ENCODE assay signal across 23 cellular contexts in genomic region chr2:196244966-196245365, GRCh38.
DNase-seq lines count a peak whose midpoint lies in the region; ATAC-seq and TF ChIP-seq lines count a peak whose summit lies in the region.
"Had no signal": no experiment of that assay in that cellular context is flagged by ENCODE, and none has a peak within 500 bp of the region (broad histone marks: within the 10 kb centered on the region; RNA-seq: fewer than 3 reads in every experiment).

No MANE protein-coding gene starts in this region.

- intact Hi-C loops in natural killer cell (cut with micrococcal nuclease) (loop anchor here (5.0 kb wide), 2 partner anchors 32 to 588 kb away; partner anchors contain the start of gene SLC39A10), mammary epithelial cell (cut with micrococcal nuclease) (no loop called here)

- no peaks in the 10 kb centered on the region for H4K20me1 ChIP-seq in mammary epithelial cell (ENCODE audit: insufficient read depth, low read length)

- no peak overlapping the region for H3K4me3 Mint-ChIP-seq in natural killer cell treated with Interleukin-12 subunit alpha and Interleukin-12 subunit beta and Interleukin-15 and Interleukin-18, amount 100 ng/mL, for 72 hours
- no peak overlapping the region for H3K4me3 Mint-ChIP-seq in natural killer cell
- H3K4me3 Mint-ChIP-seq: activated CD4-positive, alpha-beta T cell treated with anti-CD3 and anti-CD28 coated beads for 36 hours had no signal

- H3K4me1 ChIP-seq in mammary epithelial cell (ENCODE audit: insufficient read depth, low read length) (peaks cover 27% of the 10 kb centered on the region), mesodermal cell (ENCODE audit: control insufficient read depth, insufficient read depth, low read length, poor library complexity, severe bottlenecking) (peaks cover 51% of the 10 kb centered on the region), mesendoderm (ENCODE audit: control insufficient read depth, low read depth, low read length) (no peaks in the 10 kb centered on the region)
- H3K4me1 ChIP-seq: right lobe of liver had no signal

- H3K9me3 Mint-ChIP-seq in natural killer cell treated with Interleukin-12 subunit alpha and Interleukin-12 subunit beta and Interleukin-15 and Interleukin-18, amount 100 ng/mL, for 72 hours: peaks cover 2% of the 10 kb centered on the region
- peaks cover 0 to 4% of the 10 kb centered on the region in 2 donors for H3K9me3 Mint-ChIP-seq in natural killer cell

- no peak overlapping the region for H4K5ac ChIP-seq in mesendoderm (ENCODE audit: low read length)

- BruUV-seq in mammary epithelial cell (replicated peaks; lab: Mats Ljungman, UMichigan): no TSS peak

- no peak overlapping the region for H3K18ac ChIP-seq in mesendoderm (ENCODE audit: low read length)

- H3K4me3 ChIP-seq in mammary epithelial cell (replicated peaks in 1 of 3; ENCODE audit: insufficient read depth in 1 of 3, low read depth in 2 of 3, low read length in 3 of 3) (no peak overlapping the region), mesodermal cell (ENCODE audit: extremely low read depth, insufficient read depth, low read length, poor library complexity, severe bottlenecking) (no peak overlapping the region), mesendoderm (ENCODE audit: low read length) (no peak overlapping the region)
- H3K4me3 ChIP-seq: left ventricle myocardium inferior, pancreas, right lobe of liver, upper lobe of right lung had no signal

- no peak overlapping the region for H2BK5ac ChIP-seq in mesendoderm (ENCODE audit: low read length)

- peak overlapping the region; percentile 10 to 32 for H3K27ac Mint-ChIP-seq in natural killer cell treated with Interleukin-12 subunit alpha and Interleukin-12 subunit beta and Interleukin-15 and Interleukin-18, amount 100 ng/mL, for 72 hours
- H3K27ac Mint-ChIP-seq in natural killer cell: peak overlapping the region in 1 of 2 donors; percentile 4
- H3K27ac Mint-ChIP-seq: activated CD4-positive, alpha-beta T cell treated with anti-CD3 and anti-CD28 coated beads for 36 hours had no signal

- H3K56ac ChIP-seq in mesendoderm (ENCODE audit: low read length): no peak overlapping the region

- no peak for ATAC-seq in natural killer cell treated with Interleukin-12 subunit alpha and Interleukin-12 subunit beta and Interleukin-15 and Interleukin-18, amount 100 ng/mL, for 72 hours
- no peak for ATAC-seq in natural killer cell
- ATAC-seq in GM19351 (IDR thresholded peaks at IDR 0.05; ENCODE audit: unreplicated experiment): no peak
- ATAC-seq: activated CD4-positive, alpha-beta T cell treated with anti-CD3 and anti-CD28 coated beads for 36 hours; esophagus mucosa; pancreas; right lobe of liver; upper lobe of right lung had no signal

- no peak overlapping the region for H2AFZ ChIP-seq in mammary epithelial cell (ENCODE audit: low read depth, low read length)

- H3K9me3 ChIP-seq in mammary epithelial cell (replicated peaks; ENCODE audit: insufficient read depth, low read length): no peaks in the 10 kb centered on the region
- no peaks in the 10 kb centered on the region for H3K9me3 ChIP-seq in mesodermal cell (ENCODE audit: control insufficient read depth, low read length)
- H3K9me3 ChIP-seq: left ventricle myocardium inferior, pancreas, right lobe of liver, upper lobe of right lung had no signal

- no peak overlapping the region for H2AK5ac ChIP-seq in mesendoderm (ENCODE audit: low read length)

- no peak overlapping the region for H3K23ac ChIP-seq in mesendoderm (ENCODE audit: low read length)

- H3K27ac ChIP-seq in mammary epithelial cell (ENCODE audit: insufficient read depth, low read depth, low read length): no peak overlapping the region
- H3K27ac ChIP-seq in mesodermal cell (ENCODE audit: low read depth, low read length, severe bottlenecking): peak overlapping the region; percentile 29
- no peak overlapping the region for H3K27ac ChIP-seq in mesendoderm (ENCODE audit: low read depth, low read length)
- H3K27ac ChIP-seq: KMS-11, pancreas, right lobe of liver, RWPE1, upper lobe of right lung had no signal

- H3K9ac ChIP-seq in mammary epithelial cell (ENCODE audit: insufficient read depth, low read length): no peak overlapping the region
- no peak overlapping the region for H3K9ac ChIP-seq in mesendoderm (ENCODE audit: low read length)
- H3K9ac ChIP-seq: KMS-11 had no signal

- H3K4ac ChIP-seq in mesendoderm (ENCODE audit: low read depth, low read length): no peak overlapping the region

- H3K36me3 Mint-ChIP-seq in natural killer cell treated with Interleukin-12 subunit alpha and Interleukin-12 subunit beta and Interleukin-15 and Interleukin-18, amount 100 ng/mL, for 72 hours: no peaks in the 10 kb centered on the region
- H3K36me3 Mint-ChIP-seq in natural killer cell: no peaks in the 10 kb centered on the region

- no peaks in the 10 kb centered on the region for H3K79me1 ChIP-seq in mesendoderm (ENCODE audit: low read length)

- no peak overlapping the region for H4K8ac ChIP-seq in mesendoderm (ENCODE audit: low read depth, low read length)

- no peak overlapping the region for H2BK120ac ChIP-seq in mesendoderm (ENCODE audit: low read depth, low read length)

- dilution Hi-C loops in mammary epithelial cell (cut with HindIII; ENCODE audit: low sequenced_read_pairs): no loop called here

- no peak overlapping the region for H2BK15ac ChIP-seq in mesendoderm (replicated peaks; ENCODE audit: low read depth)

- no peaks in the 10 kb centered on the region for H3K36me3 ChIP-seq in mammary epithelial cell (ENCODE audit: insufficient read depth, low read length)
- no peaks in the 10 kb centered on the region for H3K36me3 ChIP-seq in mesodermal cell (ENCODE audit: control insufficient read depth, insufficient read depth, low read length)
- no peaks in the 10 kb centered on the region for H3K36me3 ChIP-seq in mesendoderm (ENCODE audit: control insufficient read depth, insufficient read depth, low read length)
- H3K36me3 ChIP-seq: pancreas, right lobe of liver, upper lobe of right lung had no signal

- peaks cover 56 to 59% of the 10 kb centered on the region in 2 donors for H3K4me1 Mint-ChIP-seq in natural killer cell treated with Interleukin-12 subunit alpha and Interleukin-12 subunit beta and Interleukin-15 and Interleukin-18, amount 100 ng/mL, for 72 hours (ENCODE audit: low read depth in 2 of 2)
- H3K4me1 Mint-ChIP-seq in natural killer cell: peaks cover 40 to 65% of the 10 kb centered on the region in 2 donors

- no peaks in the 10 kb centered on the region for H3K27me3 ChIP-seq in mammary epithelial cell (ENCODE audit: insufficient read depth, low read length)
- no peaks in the 10 kb centered on the region for H3K27me3 ChIP-seq in mesendoderm (ENCODE audit: insufficient read depth, low read length, poor library complexity)
- H3K27me3 ChIP-seq: pancreas, right lobe of liver, upper lobe of right lung had no signal

- H3K27me3 Mint-ChIP-seq in natural killer cell treated with Interleukin-12 subunit alpha and Interleukin-12 subunit beta and Interleukin-15 and Interleukin-18, amount 100 ng/mL, for 72 hours: no peaks in the 10 kb centered on the region
- no peaks in the 10 kb centered on the region for H3K27me3 Mint-ChIP-seq in natural killer cell (ENCODE audit: low read depth in 2 of 2)
- H3K27me3 Mint-ChIP-seq: activated CD4-positive, alpha-beta T cell treated with anti-CD3 and anti-CD28 coated beads for 36 hours had no signal

- H3K4me2 ChIP-seq in mammary epithelial cell (ENCODE audit: insufficient read depth, low read depth, low read length): no peak overlapping the region
- no peak overlapping the region for H3K4me2 ChIP-seq in mesendoderm (ENCODE audit: low read length)
- H3K4me2 ChIP-seq: KMS-11 had no signal

- WGBS in mammary epithelial cell (ENCODE audit: low coverage, missing lambda C conversion rate): 92% methylated on average over 4 of the region's 4 CpGs
- 98% methylated on average over 4 of the region's 4 CpGs; no CpG with 5 or more reads in 1 of the 2 experiments for WGBS in mesodermal cell (ENCODE audit: insufficient coverage in 2 of 2), 2 experiments
- WGBS in mesendoderm (ENCODE audit: extremely low coverage, insufficient coverage, low lambda C conversion rate): no CpG with 5 or more reads among the region's 4 CpGs

- CTCF ChIA-PET in mammary epithelial cell (lab: Charles Lee; ENCODE audit: low non-redundant PET): no interaction called here

- TF ChIP-seq CTCF in natural killer cell (IDR thresholded peaks at IDR 0.05): no peak
- no peak for TF ChIP-seq CTCF in mammary epithelial cell (conservative IDR thresholded peaks at IDR 0.05 in 1 of 2, IDR thresholded peaks at IDR 0.05 in 1 of 2; ENCODE audit: extremely low read depth in 1 of 2, insufficient read depth in 1 of 2, low read depth in 1 of 2, low read length in 2 of 2)

- in situ Hi-C loops in mammary epithelial cell (cut with MboI; ENCODE audit: low sequenced_read_pairs in 2 of 2): loop anchor here in 1 of 2 donors (5.0 kb wide), 1 partner anchor 73 kb away; the partner anchor contains the start of gene STK17B

- DNase-seq in natural killer cell treated with Interleukin-12 subunit alpha and Interleukin-12 subunit beta and Interleukin-15 and Interleukin-18, amount 100 ng/mL, for 72 hours (ENCODE audit: low spot score): no peak
- DNase-seq in natural killer cell (no peak), mammary epithelial cell (peak; percentile 23), mesendoderm (no peak), NCI-H2227 (lab: John Stamatoyannopoulos, UW; ENCODE audit: unreplicated experiment) (no peak), C1 segment of cervical spinal cord (lab: John Stamatoyannopoulos, UW) (no peak)
- DNase-seq: activated CD4-positive, alpha-beta T cell treated with anti-CD3 and anti-CD28 coated beads for 36 hours; caudate nucleus; DMS79; left ventricle myocardium inferior; NCI-H1092; NCI-H2029 treated with DMSO at 0.1 percent for 48 hours; NCI-H446 treated with DMSO at 0.1 percent for 48 hours; NK-92 treated with Interleukin-12 subunit alpha and Interleukin-12 subunit beta, amount 100 ng/mL, for 24 hours; pancreas; right lobe of liver; stimulated activated naive CD4-positive, alpha-beta T cell; upper lobe of right lung had no signal

- H3K79me2 ChIP-seq in mammary epithelial cell (ENCODE audit: insufficient read depth, low read length): no peaks in the 10 kb centered on the region
- H3K79me2 ChIP-seq in mesendoderm (ENCODE audit: control insufficient read depth, insufficient read depth, low read length): no peaks in the 10 kb centered on the region
